In genomic region chr10:97869091-97870042, GRCh38 we compare ENCODE assay signal across 9 cellular contexts. TPM values are rescaled to one million over a fixed set of nuclear protein-coding genes. Genes with fewer than 3 reads are reported as not detected.
A peak's percentile ranks its signal among the peaks of the same experiment; 100 is the strongest.
DNase-seq lines count a peak whose midpoint lies in the region; ATAC-seq and TF ChIP-seq lines count a peak whose summit lies in the region.
"Had no signal": no experiment of that assay in that cellular context is flagged by ENCODE, and none has a peak within 500 bp of the region (broad histone marks: within the 10 kb centered on the region; RNA-seq: fewer than 3 reads in every experiment).

No MANE protein-coding gene starts in this region.

- peaks cover 0 to 9% (median 3%) of the 10 kb centered on the region in 4 donors for H3K4me1 ChIP-seq in liver (ENCODE audit: control insufficient read depth in 4 of 4, insufficient read depth in 4 of 4, low read length in 3 of 4)

- H3K9me3 ChIP-seq in liver (ENCODE audit: control insufficient read depth in 4 of 4, low read length in 3 of 4): no peaks in the 10 kb centered on the region

- peak; percentile 90 to 92 for TF ChIP-seq RAD21 in liver (IDR thresholded peaks at IDR 0.05)

- intact Hi-C loops in activated CD4-positive, alpha-beta T cell treated with anti-CD3 and anti-CD28 coated beads, Interleukin-2, amount 10 ng/mL, durations not matched to agents 24 days and 14 days (cut with micrococcal nuclease): loop anchor here (1.0 to 2.0 kb wide), 3 partner anchors 19 to 110 kb away; no protein-coding TSS in a partner anchor

- H3K27me3 Mint-ChIP-seq in activated CD4-positive, alpha-beta T cell treated with anti-CD3 and anti-CD28 coated beads, Interleukin-2, amount 10 ng/mL, durations not matched to agents 24 days and 14 days: peaks cover 13% of the 10 kb centered on the region

- no peak overlapping the region for H3K27ac ChIP-seq in liver (ENCODE audit: low read depth in 1 of 2, low read length in 2 of 2)

- H3K4me3 Mint-ChIP-seq in activated CD4-positive, alpha-beta T cell treated with anti-CD3 and anti-CD28 coated beads, Interleukin-2, amount 10 ng/mL, durations not matched to agents 24 days and 14 days: peak overlapping the region; percentile 41

- H3K9ac ChIP-seq in liver (ENCODE audit: low read depth in 1 of 2, low read length in 2 of 2): no peak overlapping the region

- DNase-seq in C1 segment of cervical spinal cord (lab: John Stamatoyannopoulos, UW): peak in 13 of 14 donors; percentile 8 to 96 (median 67)
- peak; percentile 74 to 86 for DNase-seq in NCI-H526 (lab: John Stamatoyannopoulos, UW)
- DNase-seq in activated CD4-positive, alpha-beta T cell treated with anti-CD3 and anti-CD28 coated beads, Interleukin-2, amount 10 ng/mL, durations not matched to agents 24 days and 14 days: peak; percentile 95
- peak; percentile 95 for DNase-seq in choroid plexus epithelial cell (ENCODE audit: low read depth)
- peak; percentile 65 to 81 (median 67) for DNase-seq in stimulated activated CD4-positive, alpha-beta T cell treated with anti-CD3 and anti-CD28 coated beads, TNF-alpha, amount 100 ng/mL, for 24 hours (ENCODE audit: low read depth in 3 of 3)

- 23% methylated on average over 19 of the region's 19 CpGs for WGBS in liver

- no peaks in the 10 kb centered on the region for H3K36me3 ChIP-seq in liver (ENCODE audit: control insufficient read depth in 4 of 4, insufficient read depth in 3 of 4, low read depth in 1 of 4, low read length in 3 of 4)

- H3K27ac Mint-ChIP-seq in activated CD4-positive, alpha-beta T cell treated with anti-CD3 and anti-CD28 coated beads, Interleukin-2, amount 10 ng/mL, durations not matched to agents 24 days and 14 days: peak overlapping the region; percentile 51

- TF ChIP-seq CTCF in choroid plexus epithelial cell (conservative IDR thresholded peaks at IDR 0.05; ENCODE audit: low read depth, low read length) (peak; percentile 89), liver (IDR thresholded peaks at IDR 0.05; ENCODE audit: low read depth, low read length, missing input control) (peak; percentile 88)

- peak; percentile 86 for ATAC-seq in GM19328 (IDR thresholded peaks at IDR 0.05; ENCODE audit: unreplicated experiment)
- peak; percentile 97 for ATAC-seq in HG03442 (IDR thresholded peaks at IDR 0.05; ENCODE audit: unreplicated experiment)

- H3K4me1 Mint-ChIP-seq in activated CD4-positive, alpha-beta T cell treated with anti-CD3 and anti-CD28 coated beads, Interleukin-2, amount 10 ng/mL, durations not matched to agents 24 days and 14 days: peaks cover 11% of the 10 kb centered on the region

- no peaks in the 10 kb centered on the region for H3K36me3 Mint-ChIP-seq in activated CD4-positive, alpha-beta T cell treated with anti-CD3 and anti-CD28 coated beads, Interleukin-2, amount 10 ng/mL, durations not matched to agents 24 days and 14 days (ENCODE audit: low read depth)
- H3K36me3 Mint-ChIP-seq: IgD-negative memory B cell had no signal

- no peaks in the 10 kb centered on the region for H3K27me3 ChIP-seq in liver (ENCODE audit: control insufficient read depth in 4 of 4, insufficient read depth in 4 of 4, low read length in 3 of 4)

- no peak overlapping the region for H3K4me3 ChIP-seq in choroid plexus epithelial cell (ENCODE audit: low read depth, low read length)
- no peak overlapping the region for H3K4me3 ChIP-seq in liver (ENCODE audit: low read depth in 1 of 3, low read length in 3 of 3)

- H3K9me3 Mint-ChIP-seq in activated CD4-positive, alpha-beta T cell treated with anti-CD3 and anti-CD28 coated beads, Interleukin-2, amount 10 ng/mL, durations not matched to agents 24 days and 14 days: no peaks in the 10 kb centered on the region
- H3K9me3 Mint-ChIP-seq: IgD-negative memory B cell had no signal

TF ChIP-seq in liver, 16 proteins besides CTCF, POLR2A, EP300 and RAD21:
- TF ChIP-seq GABPA (IDR thresholded peaks at IDR 0.05 in 1 of 2, conservative IDR thresholded peaks at IDR 0.05 in 1 of 2) (no peak), SP1 (IDR thresholded peaks at IDR 0.05) (no peak), MAX (IDR thresholded peaks at IDR 0.05) (peak; percentile 13)

RNA-seq across cellular contexts. Expression of gene GOLGA7B, which starts 19.7 kb away (rescaled TPM):
- total RNA-seq in activated CD4-positive, alpha-beta T cell treated with anti-CD3 and anti-CD28 coated beads, Interleukin-2, amount 10 ng/mL, durations not matched to agents 24 days and 14 days: 0.33 and 0.37 TPM in 2 replicates
- total RNA-seq in liver: under 1 TPM; 0.05 to 0.59 TPM
- polyA plus RNA-seq in liver: under 1 TPM; 0.22 to 0.63 TPM
- polyA plus RNA-seq: IgD-negative memory B cell had no signal
